9 cellular contexts compared by ENCODE assay signal in the genomic region with DNA sequence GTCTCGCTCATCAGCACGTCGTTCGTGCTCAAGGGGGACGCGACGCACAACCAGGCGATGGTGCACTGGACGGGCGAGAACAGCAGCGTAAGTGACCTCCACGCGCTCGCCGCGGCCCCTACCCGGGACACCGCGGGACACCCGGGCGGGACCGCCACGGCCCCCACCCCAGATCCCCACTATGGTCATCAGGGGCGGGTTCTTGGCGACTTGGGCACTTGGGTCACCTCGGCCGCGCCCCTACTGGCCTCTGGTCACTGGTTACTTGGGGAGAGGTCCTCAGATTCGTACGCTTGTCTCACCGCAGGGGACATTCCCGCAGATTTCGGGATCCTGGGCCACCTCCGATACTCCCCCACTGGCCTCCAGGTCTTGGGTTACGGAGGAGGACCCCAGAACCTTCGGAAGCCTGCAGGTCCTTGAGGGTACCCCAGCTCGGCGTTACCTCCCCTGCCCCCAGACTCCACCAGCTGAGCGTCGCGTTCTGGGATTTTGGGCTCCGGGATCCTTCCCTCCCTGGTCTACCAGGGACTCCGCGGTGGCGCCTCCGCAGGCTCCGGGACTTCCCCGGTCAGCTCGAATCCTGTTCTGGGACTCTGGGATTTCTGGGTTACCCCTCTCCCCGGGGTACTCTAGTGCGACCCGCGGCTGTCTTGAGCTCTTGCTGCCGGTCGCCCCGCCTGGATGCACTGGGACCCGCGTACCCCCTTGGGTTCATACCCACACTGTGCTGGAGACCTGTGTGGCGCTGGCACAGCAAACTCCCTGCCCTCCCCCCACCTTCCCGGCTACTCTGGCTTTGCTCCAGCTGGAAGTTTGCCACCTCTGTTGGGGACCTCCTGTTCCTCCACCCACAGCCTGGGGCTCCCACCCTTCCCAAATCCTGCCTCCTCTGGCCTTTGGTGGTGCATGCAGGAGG. TPM values are rescaled to one million over a fixed set of nuclear protein-coding genes. Genes with fewer than 3 reads are reported as not detected.
DNase-seq lines count a peak whose midpoint lies in the region; ATAC-seq, FAIRE-seq and TF ChIP-seq lines count a peak whose summit lies in the region.
"Had no signal": no experiment of that assay in that cellular context is flagged by ENCODE, and none has a peak within 500 bp of the region (broad histone marks: within the 10 kb centered on the region; RNA-seq: fewer than 3 reads in every experiment).

No MANE protein-coding gene starts in this region.

- peaks cover 45 to 68% (median 62%) of the 10 kb centered on the region in 5 donors for H3K27me3 Mint-ChIP-seq in naive thymus-derived CD4-positive, alpha-beta T cell

- H3K27me3 ChIP-seq in PC-9 (ENCODE audit: insufficient read depth, low read depth) (peaks cover 3% of the 10 kb centered on the region), left ventricle myocardium inferior (ENCODE audit: low read depth) (peaks cover 79% of the 10 kb centered on the region)
- peaks cover 0 to 6% of the 10 kb centered on the region in 2 donors for H3K27me3 ChIP-seq in naive thymus-derived CD4-positive, alpha-beta T cell (ENCODE audit: control insufficient read depth in 2 of 2, insufficient read depth in 2 of 2, low read length in 2 of 2)

- POLR2A ChIA-PET in PC-9 (lab: Charles Lee; ENCODE audit: unreplicated experiment), result no interaction called here
- POLR2A ChIA-PET in naive thymus-derived CD4-positive, alpha-beta T cell (lab: Charles Lee), result no interaction called here

- peak overlapping the region; percentile 94 for H3K4me2 ChIP-seq in PC-9

- no peak overlapping the region for H3K27ac ChIP-seq in PC-9
- H3K27ac ChIP-seq in left ventricle myocardium inferior (replicated peaks), result no peak overlapping the region
- no peak overlapping the region for H3K27ac ChIP-seq in naive thymus-derived CD4-positive, alpha-beta T cell (ENCODE audit: low read depth, low read length)
- no peak overlapping the region for H3K27ac ChIP-seq in kidney (ENCODE audit: low read depth in 2 of 2, low read length in 2 of 2)
- H3K27ac ChIP-seq: VCaP had no signal

- peaks cover 0 to 2% (median 0%) of the 10 kb centered on the region in 11 donors for H3K9me3 Mint-ChIP-seq in naive thymus-derived CD4-positive, alpha-beta T cell

- DNase-seq in DMS79 (lab: John Stamatoyannopoulos, UW), result peak; percentile 30
- DNase-seq in PC-9, result peak in 1 of 2 experiments; percentile 44
- DNase-seq in left ventricle myocardium inferior, result no peak
- DNase-seq in retina, result peak; percentile 73
- DNase-seq in naive thymus-derived CD4-positive, alpha-beta T cell, result no peak
- DNase-seq in NCI-H2227 (lab: John Stamatoyannopoulos, UW; ENCODE audit: unreplicated experiment), result no peak
- no peak for DNase-seq in kidney

- no peak for ATAC-seq in naive thymus-derived CD4-positive, alpha-beta T cell
- no peak for ATAC-seq in GM21360 (IDR thresholded peaks at IDR 0.05; ENCODE audit: unreplicated experiment)

- H2AFZ ChIP-seq in PC-9, result peak overlapping the region; percentile 66

- peaks cover 35% of the 10 kb centered on the region for H3F3A ChIP-seq in PC-9 (ENCODE audit: insufficient read depth, low read depth)

- H3K79me2 ChIP-seq in PC-9 (ENCODE audit: low read depth), result peaks cover 12% of the 10 kb centered on the region; the same call in 1 of the 2 replicates

- H3K27ac Mint-ChIP-seq in naive thymus-derived CD4-positive, alpha-beta T cell, result no peak overlapping the region

- no peaks in the 10 kb centered on the region for H3K9me3 ChIP-seq in PC-9 (ENCODE audit: insufficient read depth, low read depth)
- H3K9me3 ChIP-seq in left ventricle myocardium inferior (replicated peaks), result no peaks in the 10 kb centered on the region
- no peaks in the 10 kb centered on the region for H3K9me3 ChIP-seq in naive thymus-derived CD4-positive, alpha-beta T cell (ENCODE audit: control insufficient read depth in 2 of 3, low read length in 3 of 3)
- H3K9me3 ChIP-seq in kidney (ENCODE audit: control insufficient read depth in 1 of 2, low read length in 2 of 2), result no peaks in the 10 kb centered on the region

- FAIRE-seq in kidney (lab: Jason Lieb, UNC), result no peak

- intact Hi-C loops in PC-9 (cut with micrococcal nuclease; ENCODE audit: unreplicated experiment) (loop anchor here (2.0 to 5.0 kb wide), 3 partner anchors 526 to 609 kb away; no protein-coding TSS in a partner anchor), left ventricle myocardium inferior (cut with micrococcal nuclease) (loop anchor here (5.0 to 10.0 kb wide), 2 partner anchors 104 to 522 kb away; no protein-coding TSS in a partner anchor), kidney (cut with DNase I) (loop anchor here (10.0 kb wide), 1 partner anchor 102 kb away; no protein-coding TSS in a partner anchor)
- intact Hi-C loops in naive thymus-derived CD4-positive, alpha-beta T cell (cut with micrococcal nuclease), result loop anchor here in 1 of 2 donors (2.0 to 5.0 kb wide), 2 partner anchors 610 to 794 kb away; no protein-coding TSS in a partner anchor

- peak overlapping the region; percentile 71 for H3K4me3 ChIP-seq in PC-9
- H3K4me3 ChIP-seq in left ventricle myocardium inferior, result peak overlapping the region; percentile 67
- H3K4me3 ChIP-seq in naive thymus-derived CD4-positive, alpha-beta T cell (ENCODE audit: low read length), result no peak overlapping the region
- peak overlapping the region in 1 of 2 donors; percentile 44 for H3K4me3 ChIP-seq in kidney (ENCODE audit: low read length in 2 of 2)

- H3K36me3 Mint-ChIP-seq in naive thymus-derived CD4-positive, alpha-beta T cell, result no peaks in the 10 kb centered on the region

- BruUV-seq in PC-9 (replicated peaks; lab: Mats Ljungman, UMichigan), result TSS peak; percentile 19

- TF ChIP-seq CTCF in PC-9 (conservative IDR thresholded peaks at IDR 0.05) (no peak), left ventricle myocardium inferior (IDR thresholded peaks at IDR 0.05; ENCODE audit: borderline replicate concordance) (no peak), kidney (IDR thresholded peaks at IDR 0.05; ENCODE audit: borderline replicate concordance, extremely low read depth, insufficient read depth) (no peak)

- H3K4me1 Mint-ChIP-seq in naive thymus-derived CD4-positive, alpha-beta T cell, result peaks cover 0 to 6% (median 0%) of the 10 kb centered on the region in 7 donors

- H3K4me3 Mint-ChIP-seq in naive thymus-derived CD4-positive, alpha-beta T cell, result peak overlapping the region in 4 of 10 donors; percentile 38 to 65 (median 56)

- H3K9me2 ChIP-seq in PC-9 (ENCODE audit: insufficient read depth), result no peaks in the 10 kb centered on the region

- CTCF ChIA-PET in PC-9 (lab: Charles Lee), result interaction anchor here (0.9 to 1.3 kb wide), 3 partner anchors 30 to 135 kb away, joined by 3 to 4 read pairs (median 3); no protein-coding TSS in a partner anchor
- CTCF ChIA-PET in naive thymus-derived CD4-positive, alpha-beta T cell (lab: Charles Lee), result no interaction called here

- H3K9ac ChIP-seq in kidney (ENCODE audit: low read length in 2 of 2), result peak overlapping the region in 1 of 2 donors; percentile 34

- no peaks in the 10 kb centered on the region for H4K20me1 ChIP-seq in PC-9 (ENCODE audit: insufficient read depth)

- no peaks in the 10 kb centered on the region for H3K36me3 ChIP-seq in PC-9 (ENCODE audit: low read depth)
- no peaks in the 10 kb centered on the region for H3K36me3 ChIP-seq in left ventricle myocardium inferior
- H3K36me3 ChIP-seq in naive thymus-derived CD4-positive, alpha-beta T cell (ENCODE audit: control insufficient read depth in 2 of 3, insufficient read depth in 3 of 3, low read length in 3 of 3), result no peaks in the 10 kb centered on the region
- H3K36me3 ChIP-seq in kidney (ENCODE audit: control insufficient read depth in 1 of 2, insufficient read depth in 2 of 2, low read length in 2 of 2), result no peaks in the 10 kb centered on the region

- H3K4me1 ChIP-seq in PC-9 (replicated peaks; ENCODE audit: insufficient read depth), result peaks cover 46% of the 10 kb centered on the region
- H3K4me1 ChIP-seq in left ventricle myocardium inferior, result peaks cover 20% of the 10 kb centered on the region
- H3K4me1 ChIP-seq in naive thymus-derived CD4-positive, alpha-beta T cell (ENCODE audit: control insufficient read depth in 2 of 2, insufficient read depth in 2 of 2, low read length in 2 of 2), result no peaks in the 10 kb centered on the region
- peaks cover 0 to 6% of the 10 kb centered on the region in 2 donors for H3K4me1 ChIP-seq in kidney (ENCODE audit: control insufficient read depth in 1 of 2, insufficient read depth in 1 of 2, low read depth in 1 of 2, low read length in 2 of 2)

RNA-seq across cellular contexts. Expression of gene SORCS2, which starts 1.0 kb away (rescaled TPM):
- 20.7 and 25.8 TPM in 2 replicates for total RNA-seq in PC-9 (2021)
- 1.2 TPM for total RNA-seq in left ventricle myocardium inferior
- under 1 TPM in 1 of 5 experiments, not detected in 4; 0.10 TPM for total RNA-seq in naive thymus-derived CD4-positive, alpha-beta T cell
- polyA plus RNA-seq in naive thymus-derived CD4-positive, alpha-beta T cell, result not detected
- total RNA-seq in kidney, result 9.1 TPM
- 6.1 TPM for polyA plus RNA-seq in kidney (ENCODE audit: insufficient read depth, low read depth, low replicate concordance)

Comparison
In these comparisons a context has a peak if more than half of its experiments do, and no peak if none do; other contexts are left out.
1. DNase-seq: peak in DMS79 (single experiment) and retina (single experiment); none in left ventricle myocardium inferior (single experiment), naive thymus-derived CD4-positive, alpha-beta T cell (0 of 9), NCI-H2227 (single experiment) and kidney (single experiment).